In genomic region chr17:19337712-19338023, GRCh38 we compare ENCODE assay signal across 13 cellular contexts. TPM values are rescaled to one million over a fixed set of nuclear protein-coding genes. Genes with fewer than 3 reads are reported as not detected.
DNase-seq lines count a peak whose midpoint lies in the region; ATAC-seq and TF ChIP-seq lines count a peak whose summit lies in the region.
"Had no signal": no experiment of that assay in that cellular context is flagged by ENCODE, and none has a peak within 500 bp of the region (broad histone marks: within the 10 kb centered on the region; RNA-seq: fewer than 3 reads in every experiment).

No MANE protein-coding gene starts in this region.

- peaks cover 48% of the 10 kb centered on the region for H3K4me1 Mint-ChIP-seq in WTC11
- H3K4me1 Mint-ChIP-seq: CD4-positive, CD25-positive, alpha-beta regulatory T cell; natural killer cell had no signal

- no peak overlapping the region for H4K91ac ChIP-seq in neuronal stem cell (ENCODE audit: low read depth, low read length, poor library complexity)

- no peak overlapping the region for H2BK5ac ChIP-seq in neuronal stem cell (ENCODE audit: low read length)

- H3K36me3 ChIP-seq in spleen, result peaks cover 0 to 12% (median 0%) of the 10 kb centered on the region in 6 donors
- peaks cover 6 to 42% of the 10 kb centered on the region in 2 donors for H3K36me3 ChIP-seq in neuronal stem cell (replicated peaks in 1 of 2; ENCODE audit: control insufficient read depth in 2 of 2, insufficient read depth in 2 of 2, low read length in 2 of 2)
- no peaks in the 10 kb centered on the region for H3K36me3 ChIP-seq in MM.1S (replicated peaks; ENCODE audit: insufficient read depth, low read length)

- no peaks in the 10 kb centered on the region for H3K27me3 ChIP-seq in layer of hippocampus (ENCODE audit: control insufficient read depth, insufficient read depth, low read length)
- peaks cover 0 to 16% (median 0%) of the 10 kb centered on the region in 7 donors for H3K27me3 ChIP-seq in spleen (replicated peaks in 1 of 7)
- H3K27me3 ChIP-seq in neuronal stem cell (ENCODE audit: control insufficient read depth in 3 of 3, insufficient read depth in 3 of 3, low read depth in 1 of 3, low read length in 3 of 3), result no peaks in the 10 kb centered on the region
- H3K27me3 ChIP-seq in MM.1S (replicated peaks; ENCODE audit: insufficient read depth, low read length), result no peaks in the 10 kb centered on the region

- ATAC-seq in WTC11 (no peak), GM21390 (IDR thresholded peaks at IDR 0.05; ENCODE audit: unreplicated experiment) (no peak)

- no peak overlapping the region for H2BK120ac ChIP-seq in neuronal stem cell (ENCODE audit: low read depth, low read length)

- no peaks in the 10 kb centered on the region for H3K79me1 ChIP-seq in neuronal stem cell (ENCODE audit: low read depth, low read length)

- intact Hi-C loops in spleen (cut with DNase I; ENCODE audit: low total_unique reads), result no loop called here

- no peak overlapping the region for H3K27ac Mint-ChIP-seq in WTC11
- H3K27ac Mint-ChIP-seq: activated CD4-positive, alpha-beta memory T cell treated with anti-CD3 and anti-CD28 coated beads for 36 hours; CD4-positive, CD25-positive, alpha-beta regulatory T cell; natural killer cell; stimulated activated naive B cell treated with anti-CD40 and anti-IgM and Interleukin-4, amounts not matched to agents 10 μg/mL and 1 μg/mL and 100 μg/mL, for 72 hours had no signal

- no peak overlapping the region for H3K4me3 ChIP-seq in fibroblast of the aortic adventitia (ENCODE audit: low read depth, low read length)
- no peak overlapping the region for H3K4me3 ChIP-seq in spleen
- no peak overlapping the region for H3K4me3 ChIP-seq in neuronal stem cell (ENCODE audit: low read length in 2 of 2)
- H3K4me3 ChIP-seq in MM.1S (ENCODE audit: low read length), result no peak overlapping the region

- TF ChIP-seq CTCF in WTC11 (IDR thresholded peaks at IDR 0.05) (no peak), fibroblast of the aortic adventitia (IDR thresholded peaks at IDR 0.05; ENCODE audit: insufficient read depth, low read length) (no peak), spleen (IDR thresholded peaks at IDR 0.05 in 8 of 11, conservative IDR thresholded peaks at IDR 0.05 in 3 of 11) (no peak), MM.1S (IDR thresholded peaks at IDR 0.05; ENCODE audit: low read length) (no peak)

- H4K20me1 ChIP-seq in MM.1S (ENCODE audit: insufficient read depth, low read length), result no peaks in the 10 kb centered on the region

- no peak overlapping the region for H3K18ac ChIP-seq in neuronal stem cell (ENCODE audit: low read length)

- no peak overlapping the region for H3K4me3 Mint-ChIP-seq in WTC11
- H3K4me3 Mint-ChIP-seq: activated CD4-positive, alpha-beta memory T cell treated with anti-CD3 and anti-CD28 coated beads for 36 hours; CD4-positive, CD25-positive, alpha-beta regulatory T cell; mesothelial cell of epicardium; natural killer cell; stimulated activated naive B cell treated with anti-CD40 and anti-IgM and Interleukin-4, amounts not matched to agents 10 μg/mL and 1 μg/mL and 100 μg/mL, for 72 hours had no signal

- POLR2A ChIA-PET in WTC11 (lab: Charles Lee), result no interaction called here

- no peaks in the 10 kb centered on the region for H3K9me2 ChIP-seq in MM.1S (replicated peaks; ENCODE audit: insufficient read depth, low read length)

- H3K27ac ChIP-seq in layer of hippocampus (ENCODE audit: low read depth, low read length) (peak overlapping the region; percentile 60), spleen (peak overlapping the region in 5 of 8 donors; percentile 21 to 54 (median 42)), neuronal stem cell (replicated peaks; ENCODE audit: low read length) (no peak overlapping the region), MM.1S (ENCODE audit: low read length) (no peak overlapping the region)

- no peak overlapping the region for H3K4ac ChIP-seq in neuronal stem cell (ENCODE audit: low read length)

- H4K8ac ChIP-seq in neuronal stem cell (ENCODE audit: low read depth, low read length), result no peak overlapping the region

- no peaks in the 10 kb centered on the region for H3K9me3 Mint-ChIP-seq in WTC11
- H3K9me3 Mint-ChIP-seq: activated CD4-positive, alpha-beta memory T cell treated with anti-CD3 and anti-CD28 coated beads for 36 hours; CD4-positive, CD25-positive, alpha-beta regulatory T cell; mesothelial cell of epicardium; natural killer cell; stimulated activated naive B cell treated with anti-CD40 and anti-IgM and Interleukin-4, amounts not matched to agents 10 μg/mL and 1 μg/mL and 100 μg/mL, for 72 hours had no signal

- H3K4me2 ChIP-seq in neuronal stem cell (ENCODE audit: insufficient read depth, low read length, poor library complexity, severe bottlenecking) (no peak overlapping the region), MM.1S (ENCODE audit: low read depth, low read length) (no peak overlapping the region)

- peaks cover 6 to 47% (median 13%) of the 10 kb centered on the region in 6 donors for H3K4me1 ChIP-seq in spleen
- peaks cover 11 to 13% of the 10 kb centered on the region in 2 donors for H3K4me1 ChIP-seq in neuronal stem cell (ENCODE audit: control insufficient read depth in 2 of 2, insufficient read depth in 1 of 2, low read depth in 1 of 2, low read length in 2 of 2)
- H3K4me1 ChIP-seq in MM.1S (ENCODE audit: low read length), result no peaks in the 10 kb centered on the region

- H2AFZ ChIP-seq in neuronal stem cell (ENCODE audit: low read length) (no peak overlapping the region), MM.1S (ENCODE audit: low read length) (no peak overlapping the region)

- 45 to 80% (median 61%) methylated on average over 2 of the region's 2 CpGs for WGBS in spleen, 5 donors
- WGBS in neuronal stem cell (ENCODE audit: extremely low coverage in 2 of 2, insufficient read length in 2 of 2, insufficient replicate concordance in 1 of 2), 2 donors, result no CpG with 5 or more reads among the region's 2 CpGs

- H3K23ac ChIP-seq in neuronal stem cell (ENCODE audit: low read depth, low read length, poor library complexity), result no peak overlapping the region

- DNase-seq in WTC11 (ENCODE audit: low spot score) (peak; percentile 9), fibroblast of the aortic adventitia (ENCODE audit: low read depth) (peak; percentile 9), spleen (no peak), neuronal stem cell (ENCODE audit: low spot score) (no peak), MM.1S (no peak)
- DNase-seq: NCI-H526 treated with DMSO at 0.1 percent for 48 hours had no signal

- no peak for TF ChIP-seq POLR2A in spleen (IDR thresholded peaks at IDR 0.05)

- no peaks in the 10 kb centered on the region for H3F3A ChIP-seq in MM.1S (ENCODE audit: insufficient read depth, low read length)

- no peaks in the 10 kb centered on the region for H3K27me3 Mint-ChIP-seq in WTC11 (ENCODE audit: low read depth)
- H3K27me3 Mint-ChIP-seq: CD4-positive, CD25-positive, alpha-beta regulatory T cell had no signal

- no peak overlapping the region for H3K9ac ChIP-seq in neuronal stem cell (ENCODE audit: low read depth, low read length, poor library complexity)
- no peak overlapping the region for H3K9ac ChIP-seq in MM.1S (ENCODE audit: low read length)

- no peak overlapping the region for H2BK15ac ChIP-seq in neuronal stem cell (ENCODE audit: low read length)

- H2BK12ac ChIP-seq in neuronal stem cell (ENCODE audit: low read length), result no peak overlapping the region

- H3K9me3 ChIP-seq in spleen (no peaks in the 10 kb centered on the region), neuronal stem cell (replicated peaks in 1 of 2; ENCODE audit: control insufficient read depth in 2 of 2, insufficient read depth in 1 of 2, low read depth in 1 of 2, low read length in 2 of 2) (no peaks in the 10 kb centered on the region), MM.1S (replicated peaks; ENCODE audit: insufficient read depth, low read length) (no peaks in the 10 kb centered on the region)

- CTCF ChIA-PET in WTC11 (lab: Charles Lee), result interaction anchor here (0.7 to 5.8 kb wide), 33 partner anchors 8 to 425 kb away, joined by 3 to 71 read pairs (median 6); partner anchors contain the start of genes ALDH3A2, B9D1, EPN2 and MAPK7

- 0 out of 2 replicates have a peak, but pooled peaks cover 2% of the 10 kb centered on the region for H3K36me3 Mint-ChIP-seq in WTC11
- H3K36me3 Mint-ChIP-seq: activated CD4-positive, alpha-beta memory T cell treated with anti-CD3 and anti-CD28 coated beads for 36 hours; CD4-positive, CD25-positive, alpha-beta regulatory T cell; mesothelial cell of epicardium; natural killer cell had no signal

- no peak overlapping the region for H2AK5ac ChIP-seq in neuronal stem cell (ENCODE audit: low read depth, low read length)

- no peaks in the 10 kb centered on the region for H3K79me2 ChIP-seq in MM.1S (ENCODE audit: low read length)

- no peak overlapping the region for H3K14ac ChIP-seq in neuronal stem cell (ENCODE audit: low read length)

TF ChIP-seq in WTC11, 78 proteins besides CTCF, POLR2A, EP300 and RAD21 (continues in another document):
- TF ChIP-seq IRF1 (CRISPR knock-in tag; IDR thresholded peaks at IDR 0.05) (no peak), FOXJ3 (CRISPR knock-in tag; IDR thresholded peaks at IDR 0.05; ENCODE audit: borderline replicate concordance) (no peak), ELF4 (CRISPR knock-in tag; IDR thresholded peaks at IDR 0.05; ENCODE audit: low read depth) (no peak)

RNA-seq across cellular contexts. Expression of gene B9D1, which starts 24.9 kb away (rescaled TPM):
- 31.9 to 39.2 TPM (median 39.0 TPM) in 3 replicates for total RNA-seq in WTC11 (2021)
- total RNA-seq in fibroblast of the aortic adventitia (ENCODE audit: low replicate concordance), result 8.2 and 19.9 TPM in 2 replicates
- 10 to 100 TPM in 1 of 7 donors, 1 to 10 TPM in 6; 6.4 to 14.1 (median 7.3) TPM for total RNA-seq in spleen
- polyA plus RNA-seq in spleen, result 1 to 10 TPM; 4.3 to 8.1 (median 5.8) TPM
- 22.2 TPM for polyA plus RNA-seq in neuronal stem cell (2013, experiment 1 of 2)
- 23.4 TPM for polyA plus RNA-seq in neuronal stem cell (2013, experiment 2 of 2)

RNA-seq across cellular contexts. Expression of gene MAPK7, which starts 40.6 kb away (rescaled TPM):
- total RNA-seq in WTC11 (2021) (35.6 to 38.5 TPM (median 37.4 TPM) in 3 replicates), fibroblast of the aortic adventitia (ENCODE audit: low replicate concordance) (18.0 and 24.0 TPM in 2 replicates), spleen (10 to 100 TPM; 23.1 to 56.2 (median 34.4) TPM)
- 10 to 100 TPM in 1 of 3 donors, 1 to 10 TPM in 2; 5.7 to 15.1 (median 6.9) TPM for polyA plus RNA-seq in spleen
- 21.1 TPM for polyA plus RNA-seq in neuronal stem cell (2013, experiment 1 of 2)
- polyA plus RNA-seq in neuronal stem cell (2013, experiment 2 of 2), result 21.3 TPM

RNA-seq across cellular contexts. Expression of gene MFAP4, which starts 49.3 kb away (rescaled TPM):
- 3.9 to 4.1 TPM (median 4.0 TPM) in 3 replicates for total RNA-seq in WTC11 (2021)
- 20.2 and 89.6 TPM in 2 replicates for total RNA-seq in fibroblast of the aortic adventitia (ENCODE audit: low replicate concordance)
- total RNA-seq in spleen, result 10 to 100 TPM; 10.1 to 41.0 (median 21.8) TPM
- 10 to 100 TPM; 16.1 to 48.4 (median 17.8) TPM for polyA plus RNA-seq in spleen
- polyA plus RNA-seq in neuronal stem cell (2013, experiment 1 of 2), result 0.18 TPM
- 0.07 TPM for polyA plus RNA-seq in neuronal stem cell (2013, experiment 2 of 2)
- total RNA-seq: activated CD4-positive, alpha-beta memory T cell treated with anti-CD3 and anti-CD28 coated beads for 36 hours; CD4-positive, CD25-positive, alpha-beta regulatory T cell; natural killer cell had no signal
- polyA plus RNA-seq: CD4-positive, CD25-positive, alpha-beta regulatory T cell had no signal

Comparison
In these comparisons a context has a peak if more than half of its experiments do, and no peak if none do; other contexts are left out.
1. DNase-seq: peak in WTC11 (single experiment) and fibroblast of the aortic adventitia (single experiment); none in spleen (single experiment), neuronal stem cell (single experiment) and MM.1S (single experiment).
2. H3K27ac ChIP-seq: peak in layer of hippocampus (single experiment) and spleen (5 of 8); none in neuronal stem cell (single experiment) and MM.1S (single experiment).